In genomic region chr12:16658699-16659098, GRCh38 we compare ENCODE assay signal across 20 cellular contexts. TPM values are rescaled to one million over a fixed set of nuclear protein-coding genes. Genes with fewer than 3 reads are reported as not detected.
DNase-seq lines count a peak whose midpoint lies in the region; ATAC-seq and TF ChIP-seq lines count a peak whose summit lies in the region.
"Had no signal": no experiment of that assay in that cellular context is flagged by ENCODE, and none has a peak within 500 bp of the region (broad histone marks: within the 10 kb centered on the region; RNA-seq: fewer than 3 reads in every experiment).

No MANE protein-coding gene starts in this region.

- POLR2A ChIA-PET in A673 (lab: Charles Lee; ENCODE audit: low non-redundant PET): no interaction called here

- H3K18ac ChIP-seq in trophoblast cell (ENCODE audit: low read length): no peak overlapping the region

- H3K4me3 ChIP-seq in A673 (ENCODE audit: low read depth, low read length, poor library complexity, severe bottlenecking) (no peak overlapping the region), MM.1S (ENCODE audit: low read length) (no peak overlapping the region), trophoblast cell (ENCODE audit: low read depth, low read length) (no peak overlapping the region)

- 0 out of 2 replicates have a peak, but pooled peaks have one; percentile 8 for TF ChIP-seq CTCF in A673 (conservative IDR thresholded peaks at IDR 0.05; ENCODE audit: low read depth, low read length)
- peak; percentile 26 for TF ChIP-seq CTCF in MM.1S (IDR thresholded peaks at IDR 0.05; ENCODE audit: low read length)

- no peak overlapping the region for H4K91ac ChIP-seq in trophoblast cell (ENCODE audit: low read depth, low read length)

- DNase-seq in A673 (ENCODE audit: low spot score): no peak
- DNase-seq in MM.1S: peak; percentile 71
- DNase-seq in trophoblast cell: no peak
- DNase-seq in EL: no peak
- DNase-seq in NCI-H2081 treated with DMSO at 0.1 percent for 48 hours (lab: John Stamatoyannopoulos, UW): no peak
- no peak for DNase-seq in A172 (ENCODE audit: low spot score)
- DNase-seq: BE2C; C1 segment of cervical spinal cord; Caco-2; CD4-positive, CD25-positive, alpha-beta regulatory T cell; CD8-positive, alpha-beta memory T cell; GDM1; H9; Karpas-422; KBM-7 had no signal

- no peaks in the 10 kb centered on the region for H3K36me3 ChIP-seq in A673 (ENCODE audit: insufficient read depth, low read length, poor library complexity, severe bottlenecking)
- no peaks in the 10 kb centered on the region for H3K36me3 ChIP-seq in MM.1S (replicated peaks; ENCODE audit: insufficient read depth, low read length)
- no peaks in the 10 kb centered on the region for H3K36me3 ChIP-seq in trophoblast cell (ENCODE audit: control insufficient read depth in 1 of 2, insufficient read depth in 2 of 2, low read length in 2 of 2)
- H3K36me3 ChIP-seq: BE2C had no signal

- H3K27me3 ChIP-seq in A673 (replicated peaks; ENCODE audit: insufficient read depth, low read depth, low read length, poor library complexity) (no peaks in the 10 kb centered on the region), MM.1S (replicated peaks; ENCODE audit: insufficient read depth, low read length) (no peaks in the 10 kb centered on the region), trophoblast cell (ENCODE audit: insufficient read depth, low read length) (no peaks in the 10 kb centered on the region)
- H3K27me3 ChIP-seq: BE2C had no signal

- no peak overlapping the region for H3K9ac ChIP-seq in MM.1S (ENCODE audit: low read length)
- peak overlapping the region; percentile 29 for H3K9ac ChIP-seq in trophoblast cell (ENCODE audit: low read length)

- no peak overlapping the region for H2BK12ac ChIP-seq in trophoblast cell (ENCODE audit: low read length)

- no peaks in the 10 kb centered on the region for H3K79me1 ChIP-seq in trophoblast cell (ENCODE audit: low read length)

- no peak overlapping the region for H3K27ac ChIP-seq in A673 (ENCODE audit: low read depth, low read length, poor library complexity, severe bottlenecking)
- H3K27ac ChIP-seq in MM.1S (ENCODE audit: low read length): peak overlapping the region; percentile 19; the same call in 1 of the 2 replicates
- no peak overlapping the region for H3K27ac ChIP-seq in trophoblast cell (ENCODE audit: low read depth, low read length)
- H3K27ac ChIP-seq: 22Rv1 had no signal

- BruUV-seq in A673 (replicated peaks; lab: Mats Ljungman, UMichigan): no TSS peak

- no peak overlapping the region for H2AK5ac ChIP-seq in trophoblast cell (ENCODE audit: low read length)

- H4K12ac ChIP-seq in trophoblast cell (ENCODE audit: low read depth, low read length): no peak overlapping the region

- H3K4me1 ChIP-seq in A673 (ENCODE audit: insufficient read depth, low read length, poor library complexity, severe bottlenecking) (no peaks in the 10 kb centered on the region), MM.1S (ENCODE audit: low read length) (peaks cover 11% of the 10 kb centered on the region), trophoblast cell (ENCODE audit: control insufficient read depth in 1 of 2, insufficient read depth in 2 of 2, low read length in 2 of 2) (no peaks in the 10 kb centered on the region)
- H3K4me1 ChIP-seq: BE2C, Caco-2 had no signal

- H2BK120ac ChIP-seq in trophoblast cell (ENCODE audit: insufficient read depth, low read length, poor library complexity): no peak overlapping the region

- no peak overlapping the region for H4K8ac ChIP-seq in trophoblast cell (ENCODE audit: low read depth, low read length)

- H3K9me3 ChIP-seq in A673 (ENCODE audit: low read depth, low read length, poor library complexity, severe bottlenecking) (peaks cover 2% of the 10 kb centered on the region), MM.1S (replicated peaks; ENCODE audit: insufficient read depth, low read length) (no peaks in the 10 kb centered on the region), trophoblast cell (ENCODE audit: insufficient read depth, low read depth, low read length) (no peaks in the 10 kb centered on the region)
- H3K9me3 ChIP-seq: BE2C, Caco-2 had no signal

- peak; percentile 60 for ATAC-seq in GM18861 (IDR thresholded peaks at IDR 0.05; ENCODE audit: unreplicated experiment)
- ATAC-seq: GM12878, HepG2 had no signal

- H3K23ac ChIP-seq in trophoblast cell (ENCODE audit: low read length): no peak overlapping the region

- H4K20me1 ChIP-seq in MM.1S (ENCODE audit: insufficient read depth, low read length): no peaks in the 10 kb centered on the region

- H3F3A ChIP-seq in MM.1S (ENCODE audit: insufficient read depth, low read length): no peaks in the 10 kb centered on the region

- no peak overlapping the region for H2BK5ac ChIP-seq in trophoblast cell (ENCODE audit: low read depth, low read length, poor library complexity)

- no CpG with 5 or more reads among the region's 1 CpG for WGBS in trophoblast cell (ENCODE audit: extremely low coverage, insufficient coverage, insufficient read length)

- CTCF ChIA-PET in A673 (lab: Charles Lee): no interaction called here

- H2AFZ ChIP-seq in MM.1S (ENCODE audit: low read length) (peak overlapping the region; percentile 57), trophoblast cell (ENCODE audit: insufficient read depth, low read length, poor library complexity) (no peak overlapping the region)

- peak overlapping the region; percentile 27; the same call in 1 of the 2 replicates for H3K4me2 ChIP-seq in MM.1S (ENCODE audit: low read depth, low read length)
- H3K4me2 ChIP-seq in trophoblast cell (ENCODE audit: low read length): no peak overlapping the region

- no peaks in the 10 kb centered on the region for H3K79me2 ChIP-seq in MM.1S (ENCODE audit: low read length)
- H3K79me2 ChIP-seq in trophoblast cell (ENCODE audit: control insufficient read depth, insufficient read depth, low read length, poor library complexity): no peaks in the 10 kb centered on the region

- H3K9me2 ChIP-seq in MM.1S (replicated peaks; ENCODE audit: insufficient read depth, low read length): no peaks in the 10 kb centered on the region

- intact Hi-C loops in A673 (cut with micrococcal nuclease; ENCODE audit: unreplicated experiment): no loop called here

- H3K4ac ChIP-seq in trophoblast cell (ENCODE audit: low read depth, low read length): no peak overlapping the region

- no peak overlapping the region for H3K14ac ChIP-seq in trophoblast cell (ENCODE audit: low read length)

RNA-seq across cellular contexts. Expression of gene LMO3, which starts 52.7 kb away (rescaled TPM):
- 36.2 and 37.6 TPM in 2 replicates for total RNA-seq in A673 (2021)
- polyA plus RNA-seq in trophoblast cell (2013): not detected in 2 replicates
- total RNA-seq in A172 (2014; rRNA removed; shearing (Covaris generic)): not detected in 2 replicates
- total RNA-seq: Caco-2; CD4-positive, CD25-positive, alpha-beta regulatory T cell; CD8-positive, alpha-beta memory T cell; H9; HepG2 had no signal
- polyA plus RNA-seq: CD4-positive, CD25-positive, alpha-beta regulatory T cell; CD8-positive, alpha-beta memory T cell; HepG2; IgD-negative memory B cell had no signal

Comparison
In these comparisons a context has a peak if more than half of its experiments do, and no peak if none do; other contexts are left out.
1. RNA of gene LMO3, which starts 52.7 kb away (total RNA-seq): 36.2 to 37.6 TPM in A673; not detected in A172; every median in the first group is over 10 times any median in the second.